ENCODE assay signal across 1 cellular context in genomic region chr7:1043552-1044188, GRCh38.
TF ChIP-seq lines count a peak whose summit lies in the region.

No MANE protein-coding gene starts in this region.

TF ChIP-seq in K562, 482 proteins besides CTCF, POLR2A, EP300 and RAD21 (continued from another document and continues in another):
- no peak for TF ChIP-seq THRB (CRISPR knock-in tag; conservative IDR thresholded peaks at IDR 0.05)
- TF ChIP-seq SRSF7 (optimal IDR thresholded peaks at IDR 0.05; ENCODE audit: low read depth, low read length), result no peak
- TF ChIP-seq HNRNPL (IDR thresholded peaks at IDR 0.05; ENCODE audit: low read depth, low read length), result no peak
- no peak for TF ChIP-seq U2AF1 (optimal IDR thresholded peaks at IDR 0.05; ENCODE audit: low read depth, low read length)
- TF ChIP-seq SMC3 (conservative IDR thresholded peaks at IDR 0.05; ENCODE audit: insufficient read depth, low read depth, low read length), result no peak
- TF ChIP-seq AFF1 (IDR thresholded peaks at IDR 0.05; ENCODE audit: low read depth in 1 of 2, partially characterized antibody in 2 of 2), result peak; percentile 48 to 60
- TF ChIP-seq JUNB (CRISPR knock-in tag; conservative IDR thresholded peaks at IDR 0.05), result no peak
- no peak for TF ChIP-seq IRF9 (tag; IDR thresholded peaks at IDR 0.05)
- no peak for TF ChIP-seq CCNT2 (IDR thresholded peaks at IDR 0.05; ENCODE audit: borderline replicate concordance, extremely low read depth, insufficient read length, low read depth, low read length)
- TF ChIP-seq NFRKB (IDR thresholded peaks at IDR 0.05; ENCODE audit: low read depth), result peak; percentile 53; the same call in 1 of the 2 replicates
- no peak for TF ChIP-seq ZZZ3 (IDR thresholded peaks at IDR 0.05)
- TF ChIP-seq, protein P1, sequence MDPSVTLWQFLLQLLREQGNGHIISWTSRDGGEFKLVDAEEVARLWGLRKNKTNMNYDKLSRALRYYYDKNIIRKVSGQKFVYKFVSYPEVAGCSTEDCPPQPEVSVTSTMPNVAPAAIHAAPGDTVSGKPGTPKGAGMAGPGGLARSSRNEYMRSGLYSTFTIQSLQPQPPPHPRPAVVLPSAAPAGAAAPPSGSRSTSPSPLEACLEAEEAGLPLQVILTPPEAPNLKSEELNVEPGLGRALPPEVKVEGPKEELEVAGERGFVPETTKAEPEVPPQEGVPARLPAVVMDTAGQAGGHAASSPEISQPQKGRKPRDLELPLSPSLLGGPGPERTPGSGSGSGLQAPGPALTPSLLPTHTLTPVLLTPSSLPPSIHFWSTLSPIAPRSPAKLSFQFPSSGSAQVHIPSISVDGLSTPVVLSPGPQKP (CRISPR knock-in tag; IDR thresholded peaks at IDR 0.05), result no peak
- no peak for TF ChIP-seq HOXB6 (CRISPR knock-in tag; IDR thresholded peaks at IDR 0.05; ENCODE audit: borderline replicate concordance)
- TF ChIP-seq TEAD1 (CRISPR knock-in tag; IDR thresholded peaks at IDR 0.05), result no peak; a peak in 1 of 4 replicates
- TF ChIP-seq GTF2F1 (IDR thresholded peaks at IDR 0.05; ENCODE audit: low read depth, low read length), result no peak
- TF ChIP-seq ZC3H8 (IDR thresholded peaks at IDR 0.05), result no peak
- no peak for TF ChIP-seq ZNF217 (CRISPR knock-in tag; IDR thresholded peaks at IDR 0.05)
- TF ChIP-seq NR1H2 (CRISPR knock-in tag; IDR thresholded peaks at IDR 0.05), result no peak
- TF ChIP-seq POLR3G (IDR thresholded peaks at IDR 0.05; ENCODE audit: extremely low read depth, insufficient read length, insufficient replicate concordance), result no peak
- TF ChIP-seq NCOA6 (IDR thresholded peaks at IDR 0.05), result no peak
- no peak; the same call in 1 of the 2 replicates for TF ChIP-seq GABPA (tag; conservative IDR thresholded peaks at IDR 0.05; ENCODE audit: low read depth)
- no peak for TF ChIP-seq NCOA2 (IDR thresholded peaks at IDR 0.05; ENCODE audit: partially characterized antibody in 2 of 2)
- TF ChIP-seq CREBBP (IDR thresholded peaks at IDR 0.05; ENCODE audit: low read depth, low read length), result no peak
- no peak for TF ChIP-seq ATF1 (CRISPR knock-in tag; IDR thresholded peaks at IDR 0.05)
- peak; percentile 34 for TF ChIP-seq ATF1 (tag; IDR thresholded peaks at IDR 0.05)
- TF ChIP-seq, protein P2, sequence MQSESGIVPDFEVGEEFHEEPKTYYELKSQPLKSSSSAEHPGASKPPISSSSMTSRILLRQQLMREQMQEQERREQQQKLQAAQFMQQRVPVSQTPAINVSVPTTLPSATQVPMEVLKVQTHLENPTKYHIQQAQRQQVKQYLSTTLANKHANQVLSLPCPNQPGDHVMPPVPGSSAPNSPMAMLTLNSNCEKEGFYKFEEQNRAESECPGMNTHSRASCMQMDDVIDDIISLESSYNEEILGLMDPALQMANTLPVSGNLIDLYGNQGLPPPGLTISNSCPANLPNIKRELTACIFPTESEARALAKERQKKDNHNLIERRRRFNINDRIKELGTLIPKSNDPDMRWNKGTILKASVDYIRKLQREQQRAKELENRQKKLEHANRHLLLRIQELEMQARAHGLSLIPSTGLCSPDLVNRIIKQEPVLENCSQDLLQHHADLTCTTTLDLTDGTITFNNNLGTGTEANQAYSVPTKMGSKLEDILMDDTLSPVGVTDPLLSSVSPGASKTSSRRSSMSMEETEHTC (IDR thresholded peaks at IDR 0.05), result no peak
- TF ChIP-seq MTA3 (IDR thresholded peaks at IDR 0.05; ENCODE audit: borderline replicate concordance), result no peak
- TF ChIP-seq YY1 (IDR thresholded peaks at IDR 0.05; ENCODE audit: borderline replicate concordance in 1 of 3, control insufficient read depth in 1 of 3, extremely low read depth in 1 of 3, insufficient read depth in 3 of 3, insufficient read length in 1 of 3, insufficient replicate concordance in 2 of 3, low read depth in 1 of 3, low read length in 2 of 3), result no peak
- no peak for TF ChIP-seq DACH1 (IDR thresholded peaks at IDR 0.05; ENCODE audit: partially characterized antibody)
- no peak for TF ChIP-seq BCOR (IDR thresholded peaks at IDR 0.05)
- TF ChIP-seq, protein P3, sequence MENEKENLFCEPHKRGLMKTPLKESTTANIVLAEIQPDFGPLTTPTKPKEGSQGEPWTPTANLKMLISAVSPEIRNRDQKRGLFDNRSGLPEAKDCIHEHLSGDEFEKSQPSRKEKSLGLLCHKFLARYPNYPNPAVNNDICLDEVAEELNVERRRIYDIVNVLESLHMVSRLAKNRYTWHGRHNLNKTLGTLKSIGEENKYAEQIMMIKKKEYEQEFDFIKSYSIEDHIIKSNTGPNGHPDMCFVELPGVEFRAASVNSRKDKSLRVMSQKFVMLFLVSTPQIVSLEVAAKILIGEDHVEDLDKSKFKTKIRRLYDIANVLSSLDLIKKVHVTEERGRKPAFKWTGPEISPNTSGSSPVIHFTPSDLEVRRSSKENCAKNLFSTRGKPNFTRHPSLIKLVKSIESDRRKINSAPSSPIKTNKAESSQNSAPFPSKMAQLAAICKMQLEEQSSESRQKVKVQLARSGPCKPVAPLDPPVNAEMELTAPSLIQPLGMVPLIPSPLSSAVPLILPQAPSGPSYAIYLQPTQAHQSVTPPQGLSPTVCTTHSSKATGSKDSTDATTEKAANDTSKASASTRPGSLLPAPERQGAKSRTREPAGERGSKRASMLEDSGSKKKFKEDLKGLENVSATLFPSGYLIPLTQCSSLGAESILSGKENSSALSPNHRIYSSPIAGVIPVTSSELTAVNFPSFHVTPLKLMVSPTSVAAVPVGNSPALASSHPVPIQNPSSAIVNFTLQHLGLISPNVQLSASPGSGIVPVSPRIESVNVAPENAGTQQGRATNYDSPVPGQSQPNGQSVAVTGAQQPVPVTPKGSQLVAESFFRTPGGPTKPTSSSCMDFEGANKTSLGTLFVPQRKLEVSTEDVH (IDR thresholded peaks at IDR 0.05; ENCODE audit: low read depth, partially characterized antibody), result peak; percentile 47
- no peak for TF ChIP-seq ZNF232 (CRISPR knock-in tag; IDR thresholded peaks at IDR 0.05)
- no peak for TF ChIP-seq PPARD (CRISPR knock-in tag; IDR thresholded peaks at IDR 0.05)
- TF ChIP-seq KAT7 (CRISPR knock-in tag; IDR thresholded peaks at IDR 0.05; ENCODE audit: borderline replicate concordance), result no peak
- no peak for TF ChIP-seq MYBL2 (IDR thresholded peaks at IDR 0.05; ENCODE audit: low read depth)
- no peak for TF ChIP-seq MYBL2 (CRISPR knock-in tag; IDR thresholded peaks at IDR 0.05; ENCODE audit: borderline replicate concordance)
- no peak for TF ChIP-seq SNRNP70 (optimal IDR thresholded peaks at IDR 0.05; ENCODE audit: low read depth, low read length)
- TF ChIP-seq BRCA1 (IDR thresholded peaks at IDR 0.05), result no peak
- no peak for TF ChIP-seq BRCA1 (CRISPR knock-in tag; IDR thresholded peaks at IDR 0.05)
- no peak for TF ChIP-seq ZC3H11A (IDR thresholded peaks at IDR 0.05; ENCODE audit: low read depth, low read length)
- TF ChIP-seq SIX5 (IDR thresholded peaks at IDR 0.05; ENCODE audit: borderline replicate concordance in 1 of 2, insufficient read depth in 1 of 2, low read depth in 1 of 2, low read length in 2 of 2), result no peak
- no peak for TF ChIP-seq ZFP1 (CRISPR knock-in tag; IDR thresholded peaks at IDR 0.05)
- TF ChIP-seq TSC22D4 (tag; IDR thresholded peaks at IDR 0.05), result no peak
- no peak for TF ChIP-seq TCF7 (IDR thresholded peaks at IDR 0.05; ENCODE audit: borderline replicate concordance)
- TF ChIP-seq PHF8 (IDR thresholded peaks at IDR 0.05; ENCODE audit: borderline replicate concordance, low read length), result no peak
- no peak for TF ChIP-seq TAF9B (IDR thresholded peaks at IDR 0.05; ENCODE audit: partially characterized antibody)
- no peak for TF ChIP-seq CREB3L1 (IDR thresholded peaks at IDR 0.05; ENCODE audit: borderline replicate concordance, low read depth)
- 0 out of 2 replicates have a peak, but pooled peaks have one; percentile 18 for TF ChIP-seq NR2C1 (IDR thresholded peaks at IDR 0.05)
- TF ChIP-seq NR2C1 (tag; IDR thresholded peaks at IDR 0.05), result no peak
- no peak for TF ChIP-seq ZNF431 (CRISPR knock-in tag; IDR thresholded peaks at IDR 0.05)
- TF ChIP-seq PRDM10 (IDR thresholded peaks at IDR 0.05; ENCODE audit: partially characterized antibody), result no peak
- peak; percentile 91 for TF ChIP-seq ZC3H4 (CRISPR knock-in tag; IDR thresholded peaks at IDR 0.05; ENCODE audit: borderline replicate concordance)
- TF ChIP-seq CXXC5 (CRISPR knock-in tag; IDR thresholded peaks at IDR 0.05), result no peak
- TF ChIP-seq PTTG1 (tag; IDR thresholded peaks at IDR 0.05; ENCODE audit: low read depth), result no peak
- TF ChIP-seq MCM5 (IDR thresholded peaks at IDR 0.05; ENCODE audit: low read depth), result no peak
- no peak for TF ChIP-seq DIDO1 (tag; IDR thresholded peaks at IDR 0.05; ENCODE audit: low read depth)
